In the genomic region with DNA sequence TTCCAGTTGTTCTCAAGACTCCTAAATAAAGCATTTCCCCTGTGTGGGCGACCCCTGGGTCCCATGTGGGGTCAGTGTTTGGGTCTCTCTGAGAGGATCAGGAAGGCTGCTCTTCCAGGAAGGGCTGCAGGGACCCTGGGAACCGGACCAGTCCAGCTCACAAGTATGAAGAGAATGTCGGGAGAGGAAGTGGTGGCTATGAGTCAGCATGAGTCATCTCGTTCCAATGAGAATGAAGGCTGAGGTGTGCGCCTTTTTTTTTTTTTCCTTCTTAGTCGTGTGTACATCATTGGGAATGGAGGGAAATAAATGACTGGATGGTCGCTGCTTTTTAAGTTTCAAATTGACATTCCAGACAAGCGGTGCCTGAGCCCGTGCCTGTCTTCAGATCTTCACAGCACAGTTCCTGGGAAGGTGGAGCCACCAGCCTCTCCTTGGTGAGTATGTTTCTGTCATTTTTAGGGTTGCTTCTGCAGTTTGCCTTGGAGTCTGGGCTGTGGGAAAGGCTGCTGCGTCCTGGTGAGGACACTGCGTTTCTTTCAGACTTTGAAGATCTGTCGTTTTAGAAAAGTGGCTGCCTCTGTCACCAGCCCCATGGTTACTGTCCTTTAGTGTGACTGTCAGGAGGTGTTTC, we compare ENCODE assay signal across 7 cellular contexts.
A peak's percentile ranks its signal among the peaks of the same experiment; 100 is the strongest.
DNase-seq lines count a peak whose midpoint lies in the region; ATAC-seq and TF ChIP-seq lines count a peak whose summit lies in the region.
"Not testable (repeated sequence)": the region's sequence is repeated elsewhere in the genome, so short reads cannot be mapped to it uniquely, and the experiment has no call there.

No MANE protein-coding gene starts in this region.

- H3K9me3 Mint-ChIP-seq in T-helper 2 cell treated with Interferon-gamma antibody and Interleukin-4, amounts not matched to agents 5 μg/mL and 100 μg/mL, for 36 hours, result not testable (repeated sequence)

- not testable (repeated sequence) for BruUV-seq in HCT116 (replicated peaks; lab: Mats Ljungman, UMichigan); mammary epithelial cell (replicated peaks; lab: Mats Ljungman, UMichigan)

- DNase-seq in HCT116 (ENCODE audit: low read depth, low spot score); T-helper 2 cell treated with Interferon-gamma antibody and Interleukin-4, amounts not matched to agents 5 μg/mL and 100 μg/mL, for 36 hours (ENCODE audit: low spot score); mammary epithelial cell; right cardiac atrium: not testable (repeated sequence)

- peak overlapping the region; percentile 66 for H3K4me2 ChIP-seq in HCT116 (ENCODE audit: low read length)
- H3K4me2 ChIP-seq in mammary epithelial cell (ENCODE audit: insufficient read depth, low read depth, low read length); parathyroid adenoma (ENCODE audit: low read length): not testable (repeated sequence)

- WGBS in mammary epithelial cell (ENCODE audit: low coverage, missing lambda C conversion rate), result 0% methylated on average over 3 of the region's 12 CpGs
- 7% methylated on average over 8 of the region's 12 CpGs for WGBS in right cardiac atrium

- H3K27me3 Mint-ChIP-seq in T-helper 2 cell treated with Interferon-gamma antibody and Interleukin-4, amounts not matched to agents 5 μg/mL and 100 μg/mL, for 36 hours (ENCODE audit: low read depth), result not testable (repeated sequence)

- peak; percentile 45 for ATAC-seq in GM18867 (IDR thresholded peaks at IDR 0.05; ENCODE audit: unreplicated experiment)
- peak; percentile 68 for ATAC-seq in HCT116
- ATAC-seq in HG03442 (IDR thresholded peaks at IDR 0.05; ENCODE audit: unreplicated experiment), result peak; percentile 41
- ATAC-seq in right cardiac atrium, result peak; percentile 88 to 90

- peak overlapping the region; percentile 74 for H3K4me3 Mint-ChIP-seq in T-helper 2 cell treated with Interferon-gamma antibody and Interleukin-4, amounts not matched to agents 5 μg/mL and 100 μg/mL, for 36 hours

- peak overlapping the region; percentile 66 for H3K9ac ChIP-seq in HCT116 (ENCODE audit: low read length)
- H3K9ac ChIP-seq in mammary epithelial cell (ENCODE audit: insufficient read depth, low read length), result peak overlapping the region; percentile 68
- not testable (repeated sequence) for H3K9ac ChIP-seq in parathyroid adenoma

- not testable (repeated sequence) for H3K36me3 Mint-ChIP-seq in T-helper 2 cell treated with Interferon-gamma antibody and Interleukin-4, amounts not matched to agents 5 μg/mL and 100 μg/mL, for 36 hours (ENCODE audit: low read depth)

- TF ChIP-seq CTCF in HCT116 (IDR thresholded peaks at IDR 0.05 in 2 of 3, conservative IDR thresholded peaks at IDR 0.05 in 1 of 3; ENCODE audit: borderline replicate concordance in 1 of 3, insufficient read depth in 1 of 3, low read depth in 2 of 3, low read length in 2 of 3); mammary epithelial cell (conservative IDR thresholded peaks at IDR 0.05 in 1 of 2, IDR thresholded peaks at IDR 0.05 in 1 of 2; ENCODE audit: extremely low read depth in 1 of 2, insufficient read depth in 1 of 2, low read depth in 1 of 2, low read length in 2 of 2); parathyroid adenoma (IDR thresholded peaks at IDR 0.05): not testable (repeated sequence)

- CTCF ChIA-PET in HCT116 (lab: Charles Lee); mammary epithelial cell (lab: Charles Lee; ENCODE audit: low non-redundant PET): not testable (repeated sequence)

- peaks cover 10% of the 10 kb centered on the region for H3K79me2 ChIP-seq in HCT116 (ENCODE audit: insufficient read depth, low read length)
- H3K79me2 ChIP-seq in mammary epithelial cell (ENCODE audit: insufficient read depth, low read length), result peaks cover 37% of the 10 kb centered on the region
- H3K79me2 ChIP-seq in parathyroid adenoma, result not testable (repeated sequence)

- TF ChIP-seq POLR2A in HCT116 (IDR thresholded peaks at IDR 0.05; ENCODE audit: borderline replicate concordance, extremely low read depth, insufficient read depth, insufficient read length), result not testable (repeated sequence)

- peak overlapping the region; percentile 77 for H3K27ac Mint-ChIP-seq in T-helper 2 cell treated with Interferon-gamma antibody and Interleukin-4, amounts not matched to agents 5 μg/mL and 100 μg/mL, for 36 hours

- intact Hi-C loops in HCT116 (cut with micrococcal nuclease); mammary epithelial cell (cut with micrococcal nuclease); right cardiac atrium (cut with DNase I): not testable (repeated sequence)

- H3K27ac ChIP-seq in HCT116 (ENCODE audit: low read depth, low read length) (peak overlapping the region; percentile 66), mammary epithelial cell (ENCODE audit: insufficient read depth, low read depth, low read length) (peak overlapping the region; percentile 44), right cardiac atrium (ENCODE audit: low read length) (peak overlapping the region; percentile 78), parathyroid adenoma (peak overlapping the region; percentile 24)

- H3K27me3 ChIP-seq in HCT116 (ENCODE audit: insufficient read depth, low read length); mammary epithelial cell (ENCODE audit: insufficient read depth, low read length); right cardiac atrium (ENCODE audit: control insufficient read depth, insufficient read depth); parathyroid adenoma (ENCODE audit: control insufficient read depth, insufficient read depth, low read length): not testable (repeated sequence)

- TF ChIP-seq RAD21 in HCT116 (IDR thresholded peaks at IDR 0.05; ENCODE audit: low read depth), result not testable (repeated sequence)

- in situ Hi-C loops in mammary epithelial cell (cut with MboI; ENCODE audit: low sequenced_read_pairs in 2 of 2), result not testable (repeated sequence)

- H3K4me1 ChIP-seq in HCT116 (ENCODE audit: control insufficient read depth in 1 of 2, insufficient read depth in 2 of 2, low read length in 2 of 2) (peaks cover 8 to 32% of the 10 kb centered on the region in 2 experiments; a peak in 3 of 4 replicates), mammary epithelial cell (ENCODE audit: insufficient read depth, low read length) (peaks cover 18% of the 10 kb centered on the region)
- not testable (repeated sequence) for H3K4me1 ChIP-seq in right cardiac atrium (ENCODE audit: control insufficient read depth, insufficient read depth, low read length); parathyroid adenoma

- H3K9me2 ChIP-seq in HCT116 (ENCODE audit: insufficient read depth), result not testable (repeated sequence)

- H4K20me1 ChIP-seq in HCT116 (ENCODE audit: insufficient read depth); mammary epithelial cell (ENCODE audit: insufficient read depth, low read length): not testable (repeated sequence)

- H3K4me1 Mint-ChIP-seq in T-helper 2 cell treated with Interferon-gamma antibody and Interleukin-4, amounts not matched to agents 5 μg/mL and 100 μg/mL, for 36 hours (ENCODE audit: low read depth), result peaks cover 21% of the 10 kb centered on the region

- H3K4me3 ChIP-seq in HCT116 (replicated peaks in 1 of 2; ENCODE audit: low read depth in 1 of 2, low read length in 2 of 2), result peak overlapping the region; percentile 43 to 57
- peak overlapping the region; percentile 43 to 59 (median 53) for H3K4me3 ChIP-seq in mammary epithelial cell (replicated peaks in 1 of 3; ENCODE audit: insufficient read depth in 1 of 3, low read depth in 2 of 3, low read length in 3 of 3)
- H3K4me3 ChIP-seq in right cardiac atrium (ENCODE audit: low read length), result peak overlapping the region; percentile 29
- not testable (repeated sequence) for H3K4me3 ChIP-seq in parathyroid adenoma (ENCODE audit: low read depth, low read length)

- dilution Hi-C loops in mammary epithelial cell (cut with HindIII; ENCODE audit: low sequenced_read_pairs), result not testable (repeated sequence)

- RAD21 ChIA-PET in HCT116 (lab: Charles Lee; ENCODE audit: low non-redundant PET in 1 of 2, low total read pairs in 2 of 2, uncharacterized antibody in 2 of 2, unreplicated experiment in 2 of 2), result not testable (repeated sequence)

- H3K9me3 ChIP-seq in HCT116 (ENCODE audit: control insufficient read depth in 1 of 2, insufficient read depth in 1 of 2, low read depth in 1 of 2, low read length in 2 of 2); mammary epithelial cell (replicated peaks; ENCODE audit: insufficient read depth, low read length); right cardiac atrium (ENCODE audit: control insufficient read depth, low read length); parathyroid adenoma (ENCODE audit: control insufficient read depth, low read length): not testable (repeated sequence)

- POLR2A ChIA-PET in HCT116 (lab: Charles Lee), result not testable (repeated sequence)

- not testable (repeated sequence) for H2AFZ ChIP-seq in HCT116 (ENCODE audit: low read depth, low read length, poor library complexity, severe bottlenecking); mammary epithelial cell (ENCODE audit: low read depth, low read length); parathyroid adenoma

- H3K36me3 ChIP-seq in HCT116 (ENCODE audit: control insufficient read depth in 1 of 2, insufficient read depth in 2 of 2, low read length in 2 of 2); mammary epithelial cell (ENCODE audit: insufficient read depth, low read length); parathyroid adenoma (ENCODE audit: control insufficient read depth, insufficient read depth, low read length): not testable (repeated sequence)

Comparison
In these comparisons a context has a peak if more than half of its experiments do, and no peak if none do; other contexts are left out.
1. H3K27ac ChIP-seq: peak in every context shown above with its lines; median percentile 78 in right cardiac atrium; 66 in HCT116; 44 in mammary epithelial cell; 24 in parathyroid adenoma.